In the genomic region with DNA sequence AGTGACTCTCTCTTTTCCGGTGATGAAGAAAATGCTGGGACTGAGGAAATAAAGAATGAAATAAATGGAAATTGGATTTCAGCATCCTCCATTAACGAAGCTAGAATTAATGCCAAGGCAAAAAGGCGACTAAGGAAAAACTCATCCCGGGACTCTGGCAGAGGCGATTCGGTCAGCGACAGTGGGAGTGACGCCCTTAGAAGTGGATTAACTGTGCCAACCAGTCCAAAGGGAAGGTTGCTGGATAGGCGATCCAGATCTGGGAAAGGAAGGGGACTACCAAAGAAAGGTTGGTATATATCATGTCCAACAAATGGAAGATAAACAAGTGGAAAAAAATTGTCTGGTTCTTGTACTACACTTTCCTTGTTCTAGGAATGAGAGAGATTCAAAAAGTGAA, we compare ENCODE assay signal across 1 cellular context.
TF ChIP-seq lines count a peak whose summit lies in the region.

No MANE protein-coding gene starts in this region.

TF ChIP-seq in WTC11, 78 proteins besides CTCF, POLR2A, EP300 and RAD21 (continued from another document):
- TF ChIP-seq, protein P1, sequence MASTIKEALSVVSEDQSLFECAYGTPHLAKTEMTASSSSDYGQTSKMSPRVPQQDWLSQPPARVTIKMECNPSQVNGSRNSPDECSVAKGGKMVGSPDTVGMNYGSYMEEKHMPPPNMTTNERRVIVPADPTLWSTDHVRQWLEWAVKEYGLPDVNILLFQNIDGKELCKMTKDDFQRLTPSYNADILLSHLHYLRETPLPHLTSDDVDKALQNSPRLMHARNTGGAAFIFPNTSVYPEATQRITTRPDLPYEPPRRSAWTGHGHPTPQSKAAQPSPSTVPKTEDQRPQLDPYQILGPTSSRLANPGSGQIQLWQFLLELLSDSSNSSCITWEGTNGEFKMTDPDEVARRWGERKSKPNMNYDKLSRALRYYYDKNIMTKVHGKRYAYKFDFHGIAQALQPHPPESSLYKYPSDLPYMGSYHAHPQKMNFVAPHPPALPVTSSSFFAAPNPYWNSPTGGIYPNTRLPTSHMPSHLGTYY (CRISPR knock-in tag; IDR thresholded peaks at IDR 0.05) = no peak
- TF ChIP-seq SMAD4 (CRISPR knock-in tag; IDR thresholded peaks at IDR 0.05) = no peak
- no peak for TF ChIP-seq SMAD3 (CRISPR knock-in tag; IDR thresholded peaks at IDR 0.05; ENCODE audit: borderline replicate concordance)
- TF ChIP-seq AFF4 (CRISPR knock-in tag; IDR thresholded peaks at IDR 0.05; ENCODE audit: borderline replicate concordance) = no peak
- TF ChIP-seq, protein P2, sequence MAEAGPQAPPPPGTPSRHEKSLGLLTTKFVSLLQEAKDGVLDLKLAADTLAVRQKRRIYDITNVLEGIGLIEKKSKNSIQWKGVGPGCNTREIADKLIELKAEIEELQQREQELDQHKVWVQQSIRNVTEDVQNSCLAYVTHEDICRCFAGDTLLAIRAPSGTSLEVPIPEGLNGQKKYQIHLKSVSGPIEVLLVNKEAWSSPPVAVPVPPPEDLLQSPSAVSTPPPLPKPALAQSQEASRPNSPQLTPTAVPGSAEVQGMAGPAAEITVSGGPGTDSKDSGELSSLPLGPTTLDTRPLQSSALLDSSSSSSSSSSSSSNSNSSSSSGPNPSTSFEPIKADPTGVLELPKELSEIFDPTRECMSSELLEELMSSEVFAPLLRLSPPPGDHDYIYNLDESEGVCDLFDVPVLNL (CRISPR knock-in tag; IDR thresholded peaks at IDR 0.05; ENCODE audit: borderline replicate concordance, low read depth) = no peak
- TF ChIP-seq, protein P3, sequence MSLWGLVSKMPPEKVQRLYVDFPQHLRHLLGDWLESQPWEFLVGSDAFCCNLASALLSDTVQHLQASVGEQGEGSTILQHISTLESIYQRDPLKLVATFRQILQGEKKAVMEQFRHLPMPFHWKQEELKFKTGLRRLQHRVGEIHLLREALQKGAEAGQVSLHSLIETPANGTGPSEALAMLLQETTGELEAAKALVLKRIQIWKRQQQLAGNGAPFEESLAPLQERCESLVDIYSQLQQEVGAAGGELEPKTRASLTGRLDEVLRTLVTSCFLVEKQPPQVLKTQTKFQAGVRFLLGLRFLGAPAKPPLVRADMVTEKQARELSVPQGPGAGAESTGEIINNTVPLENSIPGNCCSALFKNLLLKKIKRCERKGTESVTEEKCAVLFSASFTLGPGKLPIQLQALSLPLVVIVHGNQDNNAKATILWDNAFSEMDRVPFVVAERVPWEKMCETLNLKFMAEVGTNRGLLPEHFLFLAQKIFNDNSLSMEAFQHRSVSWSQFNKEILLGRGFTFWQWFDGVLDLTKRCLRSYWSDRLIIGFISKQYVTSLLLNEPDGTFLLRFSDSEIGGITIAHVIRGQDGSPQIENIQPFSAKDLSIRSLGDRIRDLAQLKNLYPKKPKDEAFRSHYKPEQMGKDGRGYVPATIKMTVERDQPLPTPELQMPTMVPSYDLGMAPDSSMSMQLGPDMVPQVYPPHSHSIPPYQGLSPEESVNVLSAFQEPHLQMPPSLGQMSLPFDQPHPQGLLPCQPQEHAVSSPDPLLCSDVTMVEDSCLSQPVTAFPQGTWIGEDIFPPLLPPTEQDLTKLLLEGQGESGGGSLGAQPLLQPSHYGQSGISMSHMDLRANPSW (CRISPR knock-in tag; conservative IDR thresholded peaks at IDR 0.05; ENCODE audit: low read depth) = no peak
- TF ChIP-seq ZNF317 (CRISPR knock-in tag; IDR thresholded peaks at IDR 0.05; ENCODE audit: borderline replicate concordance, low read depth) = no peak
- TF ChIP-seq ATF1 (CRISPR knock-in tag; IDR thresholded peaks at IDR 0.05) = no peak
